32 cellular contexts compared by ENCODE assay signal in the genomic region with DNA sequence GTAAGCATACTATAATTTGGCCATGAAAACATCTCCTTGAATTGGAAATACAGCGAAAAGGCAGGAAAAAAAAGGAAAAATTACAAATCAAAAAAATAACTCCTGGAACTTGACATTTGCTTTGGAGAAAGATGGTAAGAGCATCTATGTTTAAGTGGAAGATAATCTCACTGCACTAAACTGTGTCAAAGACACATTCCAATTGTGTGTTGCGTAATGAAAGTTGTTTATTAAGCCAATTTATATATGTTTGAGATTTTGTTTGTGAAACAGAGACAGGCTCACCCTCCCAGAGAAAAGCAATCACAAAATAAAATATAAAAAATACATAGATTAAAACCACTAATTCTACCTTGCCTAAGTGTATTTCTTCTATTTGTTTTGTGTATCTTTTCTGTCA. TPM values are rescaled to one million over a fixed set of nuclear protein-coding genes. Genes with fewer than 3 reads are reported as not detected.
DNase-seq lines count a peak whose midpoint lies in the region; ATAC-seq, FAIRE-seq and TF ChIP-seq lines count a peak whose summit lies in the region.
"Had no signal": no experiment of that assay in that cellular context is flagged by ENCODE, and none has a peak within 500 bp of the region (broad histone marks: within the 10 kb centered on the region; RNA-seq: fewer than 3 reads in every experiment).

No MANE protein-coding gene starts in this region.

- H3K9ac ChIP-seq in IMR-90 (ENCODE audit: low read depth, low read length) (no peak overlapping the region), K562 (ENCODE audit: insufficient read depth in 1 of 2, low read depth in 2 of 2, low read length in 2 of 2) (no peak overlapping the region), H1 (replicated peaks in 1 of 4; ENCODE audit: extremely low read depth in 1 of 4, low read depth in 3 of 4, low read length in 3 of 4) (no peak overlapping the region), Karpas-422 (ENCODE audit: low read length) (no peak overlapping the region)
- H3K9ac ChIP-seq: BLaER1; BLaER1 treated with 17β-estradiol and CSF1 and Interleukin-3, amounts not matched to agents 10 nM and 100 nM had no signal

- POLR2A ChIA-PET in IMR-90 (lab: Charles Lee; ENCODE audit: unreplicated experiment): no interaction called here
- POLR2A ChIA-PET in K562 (lab: Yijun Ruan, JAX): no interaction called here
- POLR2A ChIA-PET in H1 (lab: Charles Lee; ENCODE audit: partially characterized antibody): no interaction called here
- POLR2A ChIA-PET in OCI-LY7 (lab: Charles Lee): no interaction called here

- no peak overlapping the region for H3K27ac ChIP-seq in IMR-90 (ENCODE audit: insufficient read depth, low read length)
- no peak overlapping the region for H3K27ac ChIP-seq in K562 (ENCODE audit: extremely low read depth, low read depth, low read length)
- H3K27ac ChIP-seq in H1 (ENCODE audit: low read depth, low read length): no peak overlapping the region
- H3K27ac ChIP-seq in Karpas-422 (ENCODE audit: low read length): no peak overlapping the region
- H3K27ac ChIP-seq in breast epithelium: no peak overlapping the region
- H3K27ac ChIP-seq in OCI-LY7 (ENCODE audit: low read depth, low read length, poor library complexity, severe bottlenecking): no peak overlapping the region
- H3K27ac ChIP-seq: 22Rv1; A549; BLaER1; BLaER1 treated with 17β-estradiol and CSF1 and Interleukin-3, amounts not matched to agents 10 nM and 100 nM; C4-2B had no signal

- TF ChIP-seq RAD21 in IMR-90 (IDR thresholded peaks at IDR 0.05; ENCODE audit: low read length) (no peak), K562 (CRISPR knock-in tag; conservative IDR thresholded peaks at IDR 0.05 in 1 of 2, IDR thresholded peaks at IDR 0.05 in 1 of 2) (no peak), H1 (IDR thresholded peaks at IDR 0.05 in 1 of 2, conservative IDR thresholded peaks at IDR 0.05 in 1 of 2; ENCODE audit: low read depth in 2 of 2, low read length in 2 of 2) (no peak)

- TF ChIP-seq CTCF in IMR-90 (conservative IDR thresholded peaks at IDR 0.05; ENCODE audit: low read depth, low read length) (no peak), K562 (IDR thresholded peaks at IDR 0.05 in 2 of 3, conservative IDR thresholded peaks at IDR 0.05 in 1 of 3; ENCODE audit: insufficient read depth in 2 of 3, low read depth in 1 of 3, low read length in 3 of 3) (no peak), H1 (IDR thresholded peaks at IDR 0.05; ENCODE audit: control extremely low read depth in 1 of 3, insufficient read depth in 1 of 3, low read depth in 1 of 3, low read length in 3 of 3) (no peak), breast epithelium (IDR thresholded peaks at IDR 0.05) (no peak), OCI-LY7 (conservative IDR thresholded peaks at IDR 0.05; ENCODE audit: low read length) (no peak)

- ATAC-seq in IMR-90 (ENCODE audit: low read depth) (no peak), K562 (no peak)
- ATAC-seq: A549; CD8-positive, alpha-beta T cell had no signal

- CTCF ChIA-PET in IMR-90 (lab: Yijun Ruan, JAX) (no interaction called here), K562 (lab: Yijun Ruan, JAX; ENCODE audit: low intra/inter-chr PET ratio) (interaction anchor here (0.6 kb wide), 1 partner anchor 1507 kb away, joined by 3 read pairs; no protein-coding TSS in a partner anchor), H1 (lab: Charles Lee; ENCODE audit: partially characterized antibody) (no interaction called here), OCI-LY7 (lab: Charles Lee; ENCODE audit: unreplicated experiment) (no interaction called here)

- intact Hi-C loops in IMR-90 (cut with micrococcal nuclease) (no loop called here), K562 (cut with micrococcal nuclease) (no loop called here), breast epithelium (cut with DNase I; ENCODE audit: low total_unique reads) (no loop called here), OCI-LY7 (cut with micrococcal nuclease; ENCODE audit: unreplicated experiment) (no loop called here)

- TF ChIP-seq POLR2A in IMR-90 (IDR thresholded peaks at IDR 0.05; ENCODE audit: low read depth, low read length): no peak
- no peak for TF ChIP-seq POLR2A in K562 (conservative IDR thresholded peaks at IDR 0.05)
- no peak for TF ChIP-seq POLR2A in H1 (IDR thresholded peaks at IDR 0.05; ENCODE audit: control extremely low read depth in 1 of 2, low read depth in 2 of 2, low read length in 2 of 2)
- TF ChIP-seq POLR2A in breast epithelium (IDR thresholded peaks at IDR 0.05): no peak

- no peak overlapping the region for H3K4me3 ChIP-seq in IMR-90 (ENCODE audit: insufficient read depth, low read depth, low read length)
- no peak overlapping the region for H3K4me3 ChIP-seq in K562
- no peak overlapping the region for H3K4me3 ChIP-seq in H1 (ENCODE audit: extremely low read depth in 1 of 4, insufficient read depth in 2 of 4, low read depth in 3 of 4, low read length in 4 of 4)
- no peak overlapping the region for H3K4me3 ChIP-seq in Karpas-422 (ENCODE audit: low read length)
- H3K4me3 ChIP-seq in breast epithelium: no peak overlapping the region
- no peak overlapping the region for H3K4me3 ChIP-seq in OCI-LY7 (ENCODE audit: low read depth, low read length, poor library complexity, severe bottlenecking)
- H3K4me3 ChIP-seq: A549; BLaER1; BLaER1 treated with 17β-estradiol and CSF1 and Interleukin-3, amounts not matched to agents 10 nM and 100 nM had no signal

- H4K20me1 ChIP-seq in IMR-90 (ENCODE audit: insufficient read depth, low read length): no peaks in the 10 kb centered on the region
- no peaks in the 10 kb centered on the region for H4K20me1 ChIP-seq in K562 (replicated peaks; ENCODE audit: control insufficient read depth, insufficient read depth, low read length)
- no peaks in the 10 kb centered on the region for H4K20me1 ChIP-seq in H1 (replicated peaks in 1 of 2; ENCODE audit: control insufficient read depth in 1 of 2, insufficient read depth in 2 of 2, low read length in 2 of 2)
- no peaks in the 10 kb centered on the region for H4K20me1 ChIP-seq in Karpas-422 (ENCODE audit: insufficient read depth, low read depth, low read length)
- no peaks in the 10 kb centered on the region for H4K20me1 ChIP-seq in OCI-LY7 (ENCODE audit: insufficient read depth, low read length)
- H4K20me1 ChIP-seq: BLaER1; BLaER1 treated with 17β-estradiol and CSF1 and Interleukin-3, amounts not matched to agents 10 nM and 100 nM had no signal

- no peaks in the 10 kb centered on the region for H3K36me3 ChIP-seq in IMR-90 (ENCODE audit: control insufficient read depth, insufficient read depth, low read length)
- no peaks in the 10 kb centered on the region for H3K36me3 ChIP-seq in K562 (ENCODE audit: control insufficient read depth, insufficient read depth, low read length)
- H3K36me3 ChIP-seq in H1 (ENCODE audit: control insufficient read depth in 2 of 4, insufficient read depth in 4 of 4, low read length in 3 of 4): no peaks in the 10 kb centered on the region
- no peaks in the 10 kb centered on the region for H3K36me3 ChIP-seq in Karpas-422 (ENCODE audit: insufficient read depth, low read length)
- H3K36me3 ChIP-seq in breast epithelium: peaks cover 5% of the 10 kb centered on the region
- no peaks in the 10 kb centered on the region for H3K36me3 ChIP-seq in OCI-LY7 (ENCODE audit: insufficient read depth, low read length)
- H3K36me3 ChIP-seq: BE2C; BLaER1; BLaER1 treated with 17β-estradiol and CSF1 and Interleukin-3, amounts not matched to agents 10 nM and 100 nM had no signal

- DNase-seq in IMR-90 (no peak), K562 (ENCODE audit: extremely low read depth in 1 of 4, low spot score in 3 of 4) (no peak), H1 (ENCODE audit: low read depth in 1 of 2, low spot score in 2 of 2) (no peak), Karpas-422 (no peak), breast epithelium (ENCODE audit: low spot score in 2 of 2) (no peak), OCI-LY7 (ENCODE audit: low spot score) (no peak)
- DNase-seq: 8988T; ACHN; AML-193; BE2C; C1 segment of cervical spinal cord; Caco-2; Calu3; CD4-positive, alpha-beta memory T cell; CD4-positive, alpha-beta T cell; CD4-positive, CD25-positive, alpha-beta regulatory T cell; CD8-positive, alpha-beta memory T cell; CD8-positive, alpha-beta T cell; COR-L47; DMS 273 treated with DMSO at 0.1 percent for 48 hours; DMS153; DMS53; DMS79; DMS79 treated with DMSO at 0.1 percent for 48 hours; DND-41; EL had no signal

- H3K4me1 ChIP-seq in IMR-90 (ENCODE audit: control insufficient read depth, insufficient read depth, low read length): no peaks in the 10 kb centered on the region
- no peaks in the 10 kb centered on the region for H3K4me1 ChIP-seq in K562 (replicated peaks in 1 of 2; ENCODE audit: control insufficient read depth in 2 of 2, insufficient read depth in 2 of 2, low read length in 2 of 2)
- no peaks in the 10 kb centered on the region for H3K4me1 ChIP-seq in H1 (replicated peaks in 1 of 4; ENCODE audit: control insufficient read depth in 3 of 4, insufficient read depth in 4 of 4, low read length in 3 of 4)
- H3K4me1 ChIP-seq in Karpas-422 (ENCODE audit: low read length): no peaks in the 10 kb centered on the region
- no peaks in the 10 kb centered on the region for H3K4me1 ChIP-seq in breast epithelium
- H3K4me1 ChIP-seq in OCI-LY7 (ENCODE audit: insufficient read depth, low read length, poor library complexity, severe bottlenecking): no peaks in the 10 kb centered on the region
- H3K4me1 ChIP-seq: A549; BE2C; BLaER1; BLaER1 treated with 17β-estradiol and CSF1 and Interleukin-3, amounts not matched to agents 10 nM and 100 nM; Caco-2 had no signal

- no peak for TF ChIP-seq EP300 in K562 (IDR thresholded peaks at IDR 0.05; ENCODE audit: low read length)
- no peak for TF ChIP-seq EP300 in H1 (IDR thresholded peaks at IDR 0.05; ENCODE audit: borderline replicate concordance in 1 of 2, low read depth in 2 of 2, low read length in 2 of 2)

- H2BK12ac ChIP-seq in H1 (ENCODE audit: low read depth, low read length): no peak overlapping the region

- dilution Hi-C loops in IMR-90 (cut with HindIII; ENCODE audit: low sequenced_read_pairs, unreplicated experiment): no loop called here

- H2BK20ac ChIP-seq in IMR-90 (ENCODE audit: low read depth, low read length): no peak overlapping the region
- no peak overlapping the region for H2BK20ac ChIP-seq in H1 (ENCODE audit: low read length)

- H3K4ac ChIP-seq in IMR-90 (ENCODE audit: low read depth, low read length) (no peak overlapping the region), H1 (replicated peaks; ENCODE audit: insufficient read length, low read depth, low read length) (no peak overlapping the region)

- H2AK5ac ChIP-seq in IMR-90 (ENCODE audit: low read depth, low read length): no peak overlapping the region
- H2AK5ac ChIP-seq in H1 (ENCODE audit: low read depth, low read length): no peak overlapping the region

- no peak overlapping the region for H2AK9ac ChIP-seq in IMR-90 (replicated peaks; ENCODE audit: low read depth, low read length, poor library complexity)

- no peak overlapping the region for H2BK120ac ChIP-seq in IMR-90 (ENCODE audit: low read depth, low read length)
- no peak overlapping the region for H2BK120ac ChIP-seq in H1 (replicated peaks; ENCODE audit: low read depth, low read length)

- in situ Hi-C loops in IMR-90 (cut with MboI; ENCODE audit: low sequenced_read_pairs) (no loop called here), K562 (cut with MboI) (loop anchor here (25.0 kb wide), 1 partner anchor 414 kb away; no protein-coding TSS in a partner anchor)

- H3K9me3 ChIP-seq in IMR-90 (ENCODE audit: control insufficient read depth, insufficient read depth, low read length) (no peaks in the 10 kb centered on the region), K562 (replicated peaks; ENCODE audit: control insufficient read depth, insufficient read depth, low read depth, low read length) (no peaks in the 10 kb centered on the region; the same call in 1 of the 2 replicates), H1 (ENCODE audit: insufficient read depth in 2 of 2, low read depth in 1 of 2, low read length in 1 of 2) (no peaks in the 10 kb centered on the region), Karpas-422 (ENCODE audit: low read length) (no peaks in the 10 kb centered on the region), breast epithelium (no peaks in the 10 kb centered on the region), OCI-LY7 (ENCODE audit: low read length) (no peaks in the 10 kb centered on the region)
- H3K9me3 ChIP-seq: A549; BE2C; BLaER1; BLaER1 treated with 17β-estradiol and CSF1 and Interleukin-3, amounts not matched to agents 10 nM and 100 nM; Caco-2 had no signal

- no peaks in the 10 kb centered on the region for H3K23me2 ChIP-seq in H1 (ENCODE audit: low read depth, low read length)

- FAIRE-seq in K562 (lab: Jason Lieb, UNC): no peak
- FAIRE-seq in H1 (lab: Jason Lieb, UNC): no peak
- FAIRE-seq: A549, D721Med had no signal

- H3K9me2 ChIP-seq in Karpas-422 (replicated peaks; ENCODE audit: insufficient read depth, low read length): no peaks in the 10 kb centered on the region
- H3K9me2 ChIP-seq in OCI-LY7 (ENCODE audit: insufficient read depth, low read length): no peaks in the 10 kb centered on the region

- H3K56ac ChIP-seq in IMR-90 (ENCODE audit: extremely low read depth, insufficient read depth, low read length) (no peak overlapping the region), H1 (replicated peaks; ENCODE audit: insufficient read length, low read depth, low read length) (no peak overlapping the region)

- H4K8ac ChIP-seq in IMR-90 (ENCODE audit: low read depth in 2 of 2, low read length in 2 of 2): no peak overlapping the region
- H4K8ac ChIP-seq in H1 (ENCODE audit: extremely low read depth, insufficient read depth, low read length): no peak overlapping the region

- no CpG with 5 or more reads among the region's 2 CpGs for WGBS in IMR-90 (ENCODE audit: extremely low coverage in 2 of 2, insufficient read length in 1 of 2), 2 experiments
- 3% methylated on average over 2 of the region's 2 CpGs for WGBS in K562 (ENCODE audit: insufficient coverage, low coverage, missing lambda C conversion rate)
- 83% methylated on average over 2 of the region's 2 CpGs; no CpG with 5 or more reads in 1 of the 2 experiments for WGBS in H1 (ENCODE audit: extremely low coverage in 1 of 2, insufficient coverage in 1 of 2, insufficient read length in 1 of 2, insufficient replicate concordance in 2 of 2, low coverage in 1 of 2, low lambda C conversion rate in 2 of 2, missing lambda C conversion rate in 1 of 2), 2 experiments

- H4K91ac ChIP-seq in IMR-90 (ENCODE audit: insufficient read depth, low read depth, low read length) (no peak overlapping the region), H1 (replicated peaks; ENCODE audit: insufficient read length, low read length) (no peak overlapping the region)

- H3K79me1 ChIP-seq in IMR-90 (ENCODE audit: low read depth in 1 of 2, low read length in 2 of 2): no peaks in the 10 kb centered on the region
- no peaks in the 10 kb centered on the region for H3K79me1 ChIP-seq in H1 (ENCODE audit: low read depth, low read length)

- no peaks in the 10 kb centered on the region for H3K9me1 ChIP-seq in IMR-90 (ENCODE audit: insufficient read depth, low read length)
- no peaks in the 10 kb centered on the region for H3K9me1 ChIP-seq in K562 (ENCODE audit: control insufficient read depth, insufficient read depth, low read length)

- no peak overlapping the region for H3K14ac ChIP-seq in IMR-90 (replicated peaks; ENCODE audit: low read depth, low read length)
- H3K14ac ChIP-seq in H1 (ENCODE audit: insufficient read length): no peak overlapping the region

- H3K79me2 ChIP-seq in K562 (ENCODE audit: control insufficient read depth, insufficient read depth, low read length): no peaks in the 10 kb centered on the region
- H3K79me2 ChIP-seq in H1 (ENCODE audit: control insufficient read depth in 1 of 2, insufficient read depth in 2 of 2, low read length in 2 of 2): no peaks in the 10 kb centered on the region
- H3K79me2 ChIP-seq in Karpas-422 (ENCODE audit: low read length): no peaks in the 10 kb centered on the region
- no peaks in the 10 kb centered on the region for H3K79me2 ChIP-seq in OCI-LY7 (ENCODE audit: insufficient read depth, low read depth, low read length)

- H3K23ac ChIP-seq in IMR-90 (ENCODE audit: low read depth, low read length): no peak overlapping the region
- H3K23ac ChIP-seq in H1 (ENCODE audit: insufficient read length): no peak overlapping the region

- no peak overlapping the region for H2BK5ac ChIP-seq in IMR-90 (ENCODE audit: low read depth, low read length, poor library complexity, severe bottlenecking)
- H2BK5ac ChIP-seq in H1 (ENCODE audit: low read depth, low read length): no peak overlapping the region

- H3K18ac ChIP-seq in IMR-90 (ENCODE audit: low read depth, low read length): no peak overlapping the region
- H3K18ac ChIP-seq in H1 (ENCODE audit: extremely low read depth, low read length): no peak overlapping the region

- H3K27me3 ChIP-seq in IMR-90 (ENCODE audit: control insufficient read depth, insufficient read depth, low read length) (no peaks in the 10 kb centered on the region), K562 (ENCODE audit: control insufficient read depth in 2 of 2, insufficient read depth in 2 of 2, low read length in 2 of 2) (no peaks in the 10 kb centered on the region), H1 (replicated peaks in 1 of 4; ENCODE audit: control insufficient read depth in 3 of 4, extremely low read depth in 1 of 4, insufficient read depth in 3 of 4, low read length in 3 of 4) (no peaks in the 10 kb centered on the region), Karpas-422 (ENCODE audit: low read length) (no peaks in the 10 kb centered on the region), breast epithelium (no peaks in the 10 kb centered on the region)
- H3K27me3 ChIP-seq: BLaER1; BLaER1 treated with 17β-estradiol and CSF1 and Interleukin-3, amounts not matched to agents 10 nM and 100 nM had no signal

- BruUV-seq in IMR-90 (replicated peaks; lab: Mats Ljungman, UMichigan) (no TSS peak), K562 (replicated peaks; lab: Mats Ljungman, UMichigan) (no TSS peak), OCI-LY7 (replicated peaks; lab: Mats Ljungman, UMichigan) (no TSS peak)

- H3K4me2 ChIP-seq in IMR-90 (ENCODE audit: low read depth, low read length) (no peak overlapping the region), K562 (ENCODE audit: insufficient read depth, low read length) (no peak overlapping the region), H1 (ENCODE audit: insufficient read depth in 1 of 2, low read depth in 2 of 2, low read length in 2 of 2) (no peak overlapping the region), Karpas-422 (ENCODE audit: low read depth, low read length, poor library complexity, severe bottlenecking) (no peak overlapping the region), OCI-LY7 (ENCODE audit: low read length) (no peak overlapping the region)
- H3K4me2 ChIP-seq: A549; BLaER1; BLaER1 treated with 17β-estradiol and CSF1 and Interleukin-3, amounts not matched to agents 10 nM and 100 nM had no signal

- H2BK15ac ChIP-seq in IMR-90 (ENCODE audit: low read depth, low read length) (no peak overlapping the region), H1 (ENCODE audit: low read length) (no peak overlapping the region)

- H2AFZ ChIP-seq in IMR-90 (replicated peaks; ENCODE audit: low read length, poor library complexity) (no peak overlapping the region), K562 (ENCODE audit: low read depth, low read length) (no peak overlapping the region), H1 (ENCODE audit: low read length) (no peak overlapping the region), Karpas-422 (ENCODE audit: low read length) (no peak overlapping the region), OCI-LY7 (ENCODE audit: low read length) (no peak overlapping the region)

- no peak overlapping the region for H4K5ac ChIP-seq in IMR-90 (ENCODE audit: low read depth, low read length)
- H4K5ac ChIP-seq in H1 (ENCODE audit: insufficient read length, low read depth, low read length): no peak overlapping the region

RNA-seq across cellular contexts. Expression of a gene that starts 11.1 kb away (rescaled TPM):
- total RNA-seq in IMR-90 (2012; rRNA removed) (21.7 and 28.1 TPM in 2 replicates), K562 (2014; rRNA removed) (20.4 and 25.3 TPM in 2 replicates), K562 (2014; rRNA removed; fragmentation: Illumina TruSeq; extraction: Trizol) (32.1 and 34.7 TPM in 2 replicates), K562 (2015; rRNA removed; fragmentation: Illumina TruSeq; extraction: Trizol) (30.1 and 31.0 TPM in 2 replicates), K562 (2021) (33.0 and 35.6 TPM in 2 replicates), breast epithelium (10 to 100 TPM; 17.8 to 33.1 (median 22.3) TPM), OCI-LY7 (2022) (33.3 and 35.1 TPM in 2 replicates)
- polyA plus RNA-seq in IMR-90 (2012; rRNA removed) (10.9 and 12.9 TPM in 2 replicates), K562 (2011; rRNA removed) (34.3 and 40.5 TPM in 2 replicates), K562 (2014; fragmentation: Illumina TruSeq; extraction: Trizol) (30.6 and 31.8 TPM in 2 replicates), K562 (2014; fragmentation: Nextera tagmentation; extraction: Ambion mirVana) (10 to 100 TPM; 10.3 to 12.1 TPM), K562 (2014; rRNA removed) (22.9 and 25.1 TPM in 2 replicates), H1 (2011; rRNA removed) (21.2 and 23.7 TPM in 2 replicates)
- 5.0 and 5.4 TPM in 2 replicates for polyA plus RNA-seq in IMR-90 (2012; cell fraction: cytosol; rRNA removed)
- polyA plus RNA-seq in IMR-90 (2012; cell fraction: nucleus; rRNA removed; ENCODE audit: low replicate concordance): 2.7 and 12.5 TPM in 2 replicates
- total RNA-seq in K562 (2011; cell fraction: chromatin; rRNA removed; ENCODE audit: low replicate concordance): 19.7 and 20.5 TPM in 2 replicates
- total RNA-seq in K562 (2011; cell fraction: nucleolus; rRNA removed): 19.6 and 20.2 TPM in 2 replicates
- total RNA-seq in K562 (2011; cell fraction: nucleoplasm; rRNA removed): 27.8 and 30.8 TPM in 2 replicates
- polyA plus RNA-seq in K562 (2011; cell fraction: cytosol; rRNA removed): 15.1 and 30.2 TPM in 2 replicates
- polyA plus RNA-seq in K562 (2011; cell fraction: nucleus; rRNA removed): 15.7 and 21.1 TPM in 2 replicates
- 21.5 and 28.4 TPM in 2 replicates for polyA plus RNA-seq in K562 (2012)
- 50.8 and 51.2 TPM in 2 replicates for polyA minus RNA-seq in K562 (2011; rRNA and poly(A)+ RNA removed)
- polyA minus RNA-seq in K562 (2011; cell fraction: cytosol; rRNA and poly(A)+ RNA removed): 18.2 and 24.0 TPM in 2 replicates
- 14.1 and 31.0 TPM in 2 replicates for polyA minus RNA-seq in K562 (2011; cell fraction: nucleus; rRNA and poly(A)+ RNA removed)
- 39.5 and 39.9 TPM in 2 replicates for total RNA-seq in H1 (2021; fragmentation: NEBNext Ultra II Directional; extraction: Animal tissue kit (Norgen Biotek cat#: 25700))
- 26.9 TPM for polyA plus RNA-seq in H1 (2011; cell fraction: cytosol; rRNA removed)
- polyA plus RNA-seq in H1 (2011; cell fraction: nucleus; rRNA removed): 14.2 TPM
- polyA plus RNA-seq in H1 (2012, experiment 1 of 2): 27.2 to 32.9 TPM (median 28.7 TPM) in 4 replicates
- 22.9 TPM for polyA plus RNA-seq in H1 (2012, experiment 2 of 2)
- polyA plus RNA-seq in H1 (2013, experiment 1 of 2): 19.4 TPM
- 19.1 TPM for polyA plus RNA-seq in H1 (2013, experiment 2 of 2)
- 37.7 and 42.9 TPM in 2 replicates for polyA minus RNA-seq in H1 (2011; rRNA and poly(A)+ RNA removed)
- 23.6 TPM for polyA minus RNA-seq in H1 (2011; cell fraction: cytosol; rRNA and poly(A)+ RNA removed)
- polyA minus RNA-seq in H1 (2011; cell fraction: nucleus; rRNA and poly(A)+ RNA removed): 24.2 TPM
- total RNA-seq in Karpas-422 (2014; rRNA removed; shearing (Covaris generic); ENCODE audit: low replicate concordance): 27.3 and 29.9 TPM in 2 replicates
- total RNA-seq in OCI-LY7 (2014; rRNA removed; shearing (Covaris generic)): 21.5 and 22.4 TPM in 2 replicates
